In genomic region chrX:24371391-24371972, GRCh38 we compare ENCODE assay signal across 8 cellular contexts. TPM values are rescaled to one million over a fixed set of nuclear protein-coding genes. Genes with fewer than 3 reads are reported as not detected.
DNase-seq lines count a peak whose midpoint lies in the region; ATAC-seq, FAIRE-seq and TF ChIP-seq lines count a peak whose summit lies in the region.

No MANE protein-coding gene starts in this region.

- H3K27me3 ChIP-seq in OCI-LY3 (ENCODE audit: low read depth, low read length) (no peaks in the 10 kb centered on the region), pancreas (peaks cover 0 to 10% (median 0%) of the 10 kb centered on the region in 4 donors), upper lobe of right lung (no peaks in the 10 kb centered on the region)

- no peak overlapping the region for H3K27ac Mint-ChIP-seq in activated T-cell treated with anti-CD3 and anti-CD28 coated beads, Interleukin-2, amount 50 U/mL, for 72 hours

- peak overlapping the region; percentile 66 for H3K4me2 ChIP-seq in OCI-LY3 (ENCODE audit: low read length)

- H3K36me3 ChIP-seq in OCI-LY3 (replicated peaks; ENCODE audit: low read depth, low read length), result no peaks in the 10 kb centered on the region
- no peaks in the 10 kb centered on the region for H3K36me3 ChIP-seq in pancreas
- H3K36me3 ChIP-seq in upper lobe of right lung, result no peaks in the 10 kb centered on the region

- no peak overlapping the region for H3K27ac ChIP-seq in OCI-LY3 (ENCODE audit: low read length)
- no peak overlapping the region for H3K27ac ChIP-seq in pancreas
- no peak overlapping the region for H3K27ac ChIP-seq in upper lobe of right lung

- no peaks in the 10 kb centered on the region for H3K79me2 ChIP-seq in OCI-LY3 (ENCODE audit: low read length)

- H3K9me3 Mint-ChIP-seq in activated T-cell treated with anti-CD3 and anti-CD28 coated beads, Interleukin-2, amount 50 U/mL, for 72 hours, result no peaks in the 10 kb centered on the region

- no peaks in the 10 kb centered on the region for H4K20me1 ChIP-seq in OCI-LY3 (ENCODE audit: insufficient read depth, low read length)

- WGBS in pancreas, 2 donors, result 13 to 15% methylated on average over 14 of the region's 14 CpGs

- H3K4me3 Mint-ChIP-seq in activated T-cell treated with anti-CD3 and anti-CD28 coated beads, Interleukin-2, amount 50 U/mL, for 72 hours, result peak overlapping the region; percentile 77 to 85

- TF ChIP-seq CTCF in OCI-LY3 (IDR thresholded peaks at IDR 0.05; ENCODE audit: low read depth, low read length) (peak; percentile 69), foreskin fibroblast (IDR thresholded peaks at IDR 0.05; ENCODE audit: low read depth, low read length) (peak; percentile 52), pancreas (IDR thresholded peaks at IDR 0.05) (peak; percentile 48 to 80 (median 66)), upper lobe of right lung (IDR thresholded peaks at IDR 0.05) (peak; percentile 54)

- H3K9me3 ChIP-seq in OCI-LY3 (ENCODE audit: insufficient read depth, low read length) (no peaks in the 10 kb centered on the region), pancreas (no peaks in the 10 kb centered on the region), upper lobe of right lung (no peaks in the 10 kb centered on the region)

- no peak for FAIRE-seq in pancreas (lab: Jason Lieb, UNC)

- H3K4me1 ChIP-seq in OCI-LY3 (ENCODE audit: low read length), result 0 out of 2 replicates have a peak, but pooled peaks cover 2% of the 10 kb centered on the region
- no peaks in the 10 kb centered on the region for H3K4me1 ChIP-seq in pancreas
- no peaks in the 10 kb centered on the region for H3K4me1 ChIP-seq in upper lobe of right lung

- peaks cover 40% of the 10 kb centered on the region for H3K27me3 Mint-ChIP-seq in activated T-cell treated with anti-CD3 and anti-CD28 coated beads, Interleukin-2, amount 50 U/mL, for 72 hours (ENCODE audit: low read depth)

- H2AFZ ChIP-seq in OCI-LY3 (ENCODE audit: low read depth, low read length), result peak overlapping the region; percentile 97

- peak; percentile 77 to 82 for ATAC-seq in activated T-cell treated with anti-CD3 and anti-CD28 coated beads, Interleukin-2, amount 50 U/mL, for 72 hours (replicated peaks in 1 of 2)
- ATAC-seq in pancreas (peak; percentile 76 to 90 (median 88)), upper lobe of right lung (peak; percentile 75)

- intact Hi-C loops in pancreas (cut with DNase I) (no loop called here), upper lobe of right lung (cut with DNase I) (no loop called here)

- H3K4me1 Mint-ChIP-seq in activated T-cell treated with anti-CD3 and anti-CD28 coated beads, Interleukin-2, amount 50 U/mL, for 72 hours (ENCODE audit: low read depth), result peaks cover 10% of the 10 kb centered on the region

- H3K36me3 Mint-ChIP-seq in activated T-cell treated with anti-CD3 and anti-CD28 coated beads, Interleukin-2, amount 50 U/mL, for 72 hours (ENCODE audit: insufficient read depth in 2 of 2), result no peaks in the 10 kb centered on the region

- H3K4me3 ChIP-seq in OCI-LY3 (ENCODE audit: low read length) (no peak overlapping the region), foreskin fibroblast (ENCODE audit: low read depth in 1 of 2, low read length in 2 of 2) (no peak overlapping the region), pancreas (no peak overlapping the region), upper lobe of right lung (no peak overlapping the region)

- DNase-seq in SKM-1 (lab: John Stamatoyannopoulos, UW; ENCODE audit: unreplicated experiment), result peak; percentile 4
- DNase-seq in SKM-1 treated with dmso at 0.1 percent for 144 hours (lab: John Stamatoyannopoulos, UW; ENCODE audit: unreplicated experiment), result no peak
- DNase-seq in HPDE6-E6E7 (ENCODE audit: extremely low spot score), result peak; percentile 40
- peak; percentile 62 to 67 for DNase-seq in activated T-cell treated with anti-CD3 and anti-CD28 coated beads, Interleukin-2, amount 50 U/mL, for 72 hours
- peak; percentile 28 to 62 for DNase-seq in foreskin fibroblast
- peak in 4 of 6 donors; percentile 40 to 67 (median 54) for DNase-seq in pancreas
- DNase-seq in upper lobe of right lung, result no peak

- no peak overlapping the region for H3K9ac ChIP-seq in OCI-LY3 (ENCODE audit: low read length)

RNA-seq across cellular contexts. Expression of gene SUPT20HL1, which starts 11.0 kb away (rescaled TPM):
- not detected for total RNA-seq in activated T-cell treated with anti-CD3 and anti-CD28 coated beads, Interleukin-2, amount 50 U/mL, for 72 hours
- not detected for total RNA-seq in pancreas
- polyA plus RNA-seq in pancreas, result not detected
- total RNA-seq in upper lobe of right lung, result not detected

RNA-seq across cellular contexts. Expression of gene SUPT20HL2, which starts 57.6 kb away (rescaled TPM):
- total RNA-seq in activated T-cell treated with anti-CD3 and anti-CD28 coated beads, Interleukin-2, amount 50 U/mL, for 72 hours, result not detected
- not detected for total RNA-seq in pancreas
- polyA plus RNA-seq in pancreas, result not detected
- not detected for total RNA-seq in upper lobe of right lung

Comparison
In these comparisons a context has a peak if more than half of its experiments do, and no peak if none do; other contexts are left out.
1. DNase-seq: peak in SKM-1 (single experiment), HPDE6-E6E7 (single experiment), activated T-cell treated with anti-CD3 and anti-CD28 coated beads, Interleukin-2, amount 50 U/mL, for 72 hours (2 of 2), foreskin fibroblast (2 of 2) and pancreas (4 of 6); none in SKM-1 treated with dmso at 0.1 percent for 144 hours (single experiment) and upper lobe of right lung (single experiment).
2. Peak in every context shown above with its lines, with median percentiles within 50 percentile points of each other: CTCF ChIP-seq and ATAC-seq.